8 cellular contexts compared by ENCODE assay signal in genomic region chr6:131250121-131250520, GRCh38.
DNase-seq lines count a peak whose midpoint lies in the region; ATAC-seq and TF ChIP-seq lines count a peak whose summit lies in the region.

No MANE protein-coding gene starts in this region.

- H3K9me3 ChIP-seq in prostate gland, result no peaks in the 10 kb centered on the region

- no peaks in the 10 kb centered on the region for H3K9me3 Mint-ChIP-seq in CD14-positive monocyte
- H3K9me3 Mint-ChIP-seq in IgD-negative memory B cell, result peaks cover 0 to 1% (median 0%) of the 10 kb centered on the region in 3 donors

- H3K27me3 Mint-ChIP-seq in CD14-positive monocyte (ENCODE audit: low read depth in 3 of 3), result peaks cover 0 to 3% (median 0%) of the 10 kb centered on the region in 3 donors
- H3K27me3 Mint-ChIP-seq in IgD-negative memory B cell, result peaks cover 4% of the 10 kb centered on the region

- H3K27ac ChIP-seq in prostate gland, result peak overlapping the region; percentile 38 to 59

- TF ChIP-seq POLR2A in prostate gland (IDR thresholded peaks at IDR 0.05), result no peak

- H3K4me3 Mint-ChIP-seq in CD14-positive monocyte (peak overlapping the region; percentile 56 to 77), IgD-negative memory B cell (peak overlapping the region in 3 of 4 donors; percentile 23 to 77 (median 68))

- intact Hi-C loops in CD14-positive monocyte (cut with micrococcal nuclease), result no loop called here
- intact Hi-C loops in prostate gland (cut with DNase I), result no loop called here

- peak overlapping the region in 2 of 7 donors; percentile 8 to 19 for H3K27ac Mint-ChIP-seq in CD14-positive monocyte
- H3K27ac Mint-ChIP-seq in IgD-negative memory B cell, result peak overlapping the region in 1 of 3 donors; percentile 41

- DNase-seq in CD14-positive monocyte (ENCODE audit: low spot score) (peak; percentile 52), astrocyte of the cerebellum (ENCODE audit: low read depth) (peak; percentile 12), hippocampal formation (lab: John Stamatoyannopoulos, UW) (peak; percentile 27 to 78), prostate gland (ENCODE audit: low spot score) (peak; percentile 60), GM13977 (ENCODE audit: low spot score) (no peak), NCI-H1092 (lab: John Stamatoyannopoulos, UW) (no peak)

- WGBS in prostate gland, result 2% methylated on average over 9 of the region's 9 CpGs

- H3K27me3 ChIP-seq in prostate gland (replicated peaks; ENCODE audit: insufficient read depth), result no peaks in the 10 kb centered on the region

- no peaks in the 10 kb centered on the region for H3K4me1 ChIP-seq in prostate gland (replicated peaks)

- H3K36me3 Mint-ChIP-seq in CD14-positive monocyte (peaks cover 2 to 5% of the 10 kb centered on the region in 2 donors), IgD-negative memory B cell (no peaks in the 10 kb centered on the region)

- H3K4me1 Mint-ChIP-seq in CD14-positive monocyte, result peaks cover 24% of the 10 kb centered on the region
- peaks cover 5 to 18% (median 10%) of the 10 kb centered on the region in 3 donors for H3K4me1 Mint-ChIP-seq in IgD-negative memory B cell

- no peaks in the 10 kb centered on the region for H3K36me3 ChIP-seq in prostate gland

- H3K4me3 ChIP-seq in astrocyte of the cerebellum (ENCODE audit: low read depth, low read length), result peak overlapping the region; percentile 35
- peak overlapping the region; percentile 23 to 29 for H3K4me3 ChIP-seq in prostate gland

- in situ Hi-C loops in astrocyte of the cerebellum (cut with HindIII; ENCODE audit: low sequenced_read_pairs) (no loop called here), GM13977 (cut with MboI; ENCODE audit: low pct_unique_long_range_greater_than_20kb, low sequenced_read_pairs, unreplicated experiment) (no loop called here)

- no peak for TF ChIP-seq CTCF in CD14-positive monocyte (IDR thresholded peaks at IDR 0.05)
- peak; percentile 3 for TF ChIP-seq CTCF in astrocyte of the cerebellum (IDR thresholded peaks at IDR 0.05; ENCODE audit: low read depth, low read length, missing control alignments)
- TF ChIP-seq CTCF in prostate gland (IDR thresholded peaks at IDR 0.05), result no peak
- TF ChIP-seq CTCF in GM13977 (IDR thresholded peaks at IDR 0.05; ENCODE audit: extremely low read depth, insufficient read depth, missing control alignments), result no peak

- ATAC-seq in GM19467 (IDR thresholded peaks at IDR 0.05; ENCODE audit: unreplicated experiment), result peak; percentile 89

Comparison
In these comparisons a context has a peak if more than half of its experiments do, and no peak if none do; other contexts are left out.
1. DNase-seq: peak in CD14-positive monocyte (single experiment), astrocyte of the cerebellum (single experiment), hippocampal formation (2 of 2) and prostate gland (single experiment); none in GM13977 (single experiment) and NCI-H1092 (single experiment).